In genomic region chr17:16488572-16488997, GRCh38 we compare ENCODE assay signal across 23 cellular contexts. TPM values are rescaled to one million over a fixed set of nuclear protein-coding genes. Genes with fewer than 3 reads are reported as not detected.
DNase-seq lines count a peak whose midpoint lies in the region; ATAC-seq, FAIRE-seq and TF ChIP-seq lines count a peak whose summit lies in the region.
"Had no signal": no experiment of that assay in that cellular context is flagged by ENCODE, and none has a peak within 500 bp of the region (broad histone marks: within the 10 kb centered on the region; RNA-seq: fewer than 3 reads in every experiment).

No MANE protein-coding gene starts in this region.

- H3K79me2 ChIP-seq in H9 (ENCODE audit: insufficient read depth, low read length) (no peaks in the 10 kb centered on the region; the same call in 1 of the 2 replicates), endothelial cell of umbilical vein (ENCODE audit: control insufficient read depth, insufficient read depth, low read length) (no peaks in the 10 kb centered on the region)

- no peak overlapping the region for H2BK20ac ChIP-seq in H9 (ENCODE audit: low read depth, low read length, poor library complexity, severe bottlenecking)

- H2BK120ac ChIP-seq in H9 (ENCODE audit: low read depth, low read length, poor library complexity, severe bottlenecking), result no peak overlapping the region

- CTCF ChIA-PET in RWPE1 (lab: Yijun Ruan, JAX), result no interaction called here
- CTCF ChIA-PET in endothelial cell of umbilical vein (lab: Charles Lee), result interaction anchor here (1.6 to 4.2 kb wide), 4 partner anchors 9 to 35 kb away, joined by 4 to 15 read pairs (median 10); no protein-coding TSS in a partner anchor

- DNase-seq in H9, result peak; percentile 51
- DNase-seq in RWPE1 (ENCODE audit: low spot score), result no peak
- DNase-seq in endothelial cell of umbilical vein (ENCODE audit: low read depth, low spot score), result peak; percentile 34
- DNase-seq in neural crest cell (ENCODE audit: low read depth, low spot score), result no peak
- no peak for DNase-seq in SHP77 treated with DMSO at 0.1 percent for 48 hours (lab: John Stamatoyannopoulos, UW)
- no peak for DNase-seq in NK-92 (lab: John Stamatoyannopoulos, UW; ENCODE audit: unreplicated experiment)
- no peak for DNase-seq in NK-92 treated with Interleukin-12 subunit alpha and Interleukin-12 subunit beta, amount 100 ng/mL, for 24 hours (lab: John Stamatoyannopoulos, UW)
- DNase-seq in upper lobe of right lung, result no peak
- DNase-seq: activated CD4-positive, alpha-beta T cell treated with anti-CD3 and anti-CD28 coated beads for 4 hours; activated CD8-positive, alpha-beta memory T cell treated with anti-CD3 and anti-CD28 coated beads, Interleukin-2, amount 50 U/mL, for 48 hours; activated naive CD4-positive, alpha-beta T cell treated with Interleukin-2 at 50 U/mL for 16 hours; kidney glomerular epithelial cell; NCI-H1105; NCI-H2171; NCI-H748 treated with DMSO at 0.1 percent for 48 hours; stimulated activated CD4-positive, alpha-beta T cell treated with anti-CD3 and anti-CD28 coated beads, Interleukin-1b, Interleukin-23, amount 100 ng/mL, for 48 hours; T-helper 2 cell had no signal

- H2BK12ac ChIP-seq in H9 (ENCODE audit: insufficient read length, low read depth, low read length), result no peak overlapping the region

- POLR2A ChIA-PET in RWPE1 (lab: Yijun Ruan, JAX; ENCODE audit: low non-redundant PET) (no interaction called here), endothelial cell of umbilical vein (lab: Charles Lee) (no interaction called here)

- no peak overlapping the region for H2BK15ac ChIP-seq in H9 (ENCODE audit: low read depth, low read length)

- TF ChIP-seq CTCF in H9 (conservative IDR thresholded peaks at IDR 0.05) (no peak), RWPE1 (conservative IDR thresholded peaks at IDR 0.05; ENCODE audit: low read depth) (no peak), endothelial cell of umbilical vein (IDR thresholded peaks at IDR 0.05; ENCODE audit: extremely low read depth in 1 of 2, insufficient read depth in 1 of 2, low read depth in 1 of 2, low read length in 2 of 2) (no peak), neural crest cell (conservative IDR thresholded peaks at IDR 0.05) (no peak), upper lobe of right lung (IDR thresholded peaks at IDR 0.05) (no peak)

- H3K4me3 Mint-ChIP-seq in H9 (no peak overlapping the region; a peak in 1 of 5 replicates), neural crest cell (peak overlapping the region; percentile 24)

- no peaks in the 10 kb centered on the region for H3K79me1 ChIP-seq in H9 (ENCODE audit: insufficient read depth, low read depth, low read length, poor library complexity, severe bottlenecking)

- H3K23me2 ChIP-seq in H9 (ENCODE audit: insufficient read length, low read depth, low read length, poor library complexity, severe bottlenecking), result peaks cover 12% of the 10 kb centered on the region

- no CpG with 5 or more reads among the region's 5 CpGs for WGBS in H9 (ENCODE audit: extremely low coverage, insufficient read length, low lambda C conversion rate)

- H3K9me3 ChIP-seq in H9 (ENCODE audit: control insufficient read depth, low read depth, low read length), result no peaks in the 10 kb centered on the region
- H3K9me3 ChIP-seq in endothelial cell of umbilical vein (replicated peaks; ENCODE audit: control insufficient read depth, insufficient read depth, low read length), result no peaks in the 10 kb centered on the region
- no peaks in the 10 kb centered on the region for H3K9me3 ChIP-seq in upper lobe of right lung
- H3K9me3 ChIP-seq: ascending aorta had no signal

- no peak for TF ChIP-seq POLR2A in endothelial cell of umbilical vein (IDR thresholded peaks at IDR 0.05; ENCODE audit: low read depth, low read length)

- dilution Hi-C loops in endothelial cell of umbilical vein (cut with MboI; ENCODE audit: extremely low pct_ligation_motif_present, low sequenced_read_pairs), result no loop called here

- no peak overlapping the region for H3K4me2 ChIP-seq in H9 (ENCODE audit: insufficient read depth, insufficient read length, low read length)
- H3K4me2 ChIP-seq in endothelial cell of umbilical vein (ENCODE audit: insufficient read depth, low read length), result no peak overlapping the region
- H3K4me2 ChIP-seq: KMS-11 had no signal

- no TSS peak for BruUV-seq in endothelial cell of umbilical vein (replicated peaks; lab: Mats Ljungman, UMichigan)

- H3K4me1 ChIP-seq in H9 (ENCODE audit: insufficient read depth, low read length), result peaks cover 16% of the 10 kb centered on the region; the same call in 1 of the 2 replicates
- peaks cover 41% of the 10 kb centered on the region for H3K4me1 ChIP-seq in endothelial cell of umbilical vein (ENCODE audit: control insufficient read depth, extremely low read depth, insufficient read depth, low read length)
- peaks cover 26% of the 10 kb centered on the region for H3K4me1 ChIP-seq in upper lobe of right lung

- no peak overlapping the region for H2AK5ac ChIP-seq in H9 (ENCODE audit: insufficient read length, low read length)

- H2AFZ ChIP-seq in H9 (ENCODE audit: low read length) (no peak overlapping the region), endothelial cell of umbilical vein (ENCODE audit: low read depth, low read length) (no peak overlapping the region)
- H2AFZ ChIP-seq: GM23248 had no signal

- H3K9me3 Mint-ChIP-seq in H9 (no peaks in the 10 kb centered on the region; a peak in 1 of 5 replicates), neural crest cell (no peaks in the 10 kb centered on the region)

- no peaks in the 10 kb centered on the region for H4K20me1 ChIP-seq in H9 (ENCODE audit: control insufficient read depth, insufficient read depth, insufficient read length)
- H4K20me1 ChIP-seq in endothelial cell of umbilical vein (replicated peaks; ENCODE audit: control insufficient read depth, extremely low read depth, insufficient read depth, low read length), result no peaks in the 10 kb centered on the region

- H3K9ac ChIP-seq in H9 (ENCODE audit: extremely low read depth, insufficient read length, low read length) (no peak overlapping the region), endothelial cell of umbilical vein (replicated peaks; ENCODE audit: extremely low read depth, insufficient read depth, low read length) (no peak overlapping the region)
- H3K9ac ChIP-seq: GM23248, KMS-11 had no signal

- H3K18ac ChIP-seq in H9 (ENCODE audit: insufficient read length, low read depth, low read length), result no peak overlapping the region

- H3K36me3 ChIP-seq in endothelial cell of umbilical vein (ENCODE audit: control insufficient read depth in 2 of 2, extremely low read depth in 1 of 2, insufficient read depth in 2 of 2, low read length in 2 of 2) (no peaks in the 10 kb centered on the region), upper lobe of right lung (no peaks in the 10 kb centered on the region)
- H3K36me3 ChIP-seq: ascending aorta had no signal

- no peak overlapping the region for H2BK5ac ChIP-seq in H9 (ENCODE audit: insufficient read length, low read length)

- no peak overlapping the region for H4K8ac ChIP-seq in H9 (replicated peaks; ENCODE audit: insufficient read length, low read depth, low read length)

- H3K23ac ChIP-seq in H9 (ENCODE audit: insufficient read length, low read depth, low read length), result no peak overlapping the region

- no peak overlapping the region for H3T11ph ChIP-seq in H9 (ENCODE audit: low read length)

- peak overlapping the region in 2 of 3 experiments; percentile 8 to 58; a peak in 2 of 7 replicates for H3K27ac Mint-ChIP-seq in H9
- H3K27ac Mint-ChIP-seq in neural crest cell (ENCODE audit: unreplicated experiment), result no peak overlapping the region

- H3K4ac ChIP-seq in H9 (ENCODE audit: low read depth, low read length), result no peak overlapping the region

- H3K4me3 ChIP-seq in endothelial cell of umbilical vein (replicated peaks in 1 of 3; ENCODE audit: insufficient read depth in 1 of 3, low read depth in 1 of 3, low read length in 3 of 3), result no peak overlapping the region
- H3K4me3 ChIP-seq in upper lobe of right lung, result no peak overlapping the region
- H3K4me3 ChIP-seq: ascending aorta, GM12878, GM23248 had no signal

- H3K9me1 ChIP-seq in endothelial cell of umbilical vein (replicated peaks; ENCODE audit: control insufficient read depth, extremely low read depth, insufficient read depth, low read length), result no peaks in the 10 kb centered on the region

- no peak overlapping the region for H3K27ac ChIP-seq in H9 (ENCODE audit: insufficient read length, low read depth, low read length)
- H3K27ac ChIP-seq in RWPE1, result peak overlapping the region; percentile 93
- no peak overlapping the region for H3K27ac ChIP-seq in endothelial cell of umbilical vein (ENCODE audit: insufficient read depth, low read depth, low read length)
- H3K27ac ChIP-seq in upper lobe of right lung, result no peak overlapping the region
- H3K27ac ChIP-seq: GM23248, KMS-11 had no signal

- H3K56ac ChIP-seq in H9 (ENCODE audit: insufficient read length, low read depth, low read length), result no peak overlapping the region

- H3K14ac ChIP-seq in H9 (ENCODE audit: insufficient read depth, low read length), result no peak overlapping the region

- H3K27me3 Mint-ChIP-seq in H9 (ENCODE audit: low read depth) (peaks cover 19% of the 10 kb centered on the region), neural crest cell (ENCODE audit: low read depth) (peaks cover 12% of the 10 kb centered on the region)

- ATAC-seq in upper lobe of right lung, result no peak
- ATAC-seq: esophagus mucosa, GM12878, Right ventricle myocardium inferior had no signal

- H3K4me1 Mint-ChIP-seq in H9, result peaks cover 74 to 84% of the 10 kb centered on the region in 2 experiments
- H3K4me1 Mint-ChIP-seq in neural crest cell, result peaks cover 62% of the 10 kb centered on the region

- intact Hi-C loops in endothelial cell of umbilical vein (cut with micrococcal nuclease) (no loop called here), upper lobe of right lung (cut with DNase I) (no loop called here)

- H4K5ac ChIP-seq in H9 (ENCODE audit: insufficient read length, low read depth, low read length), result no peak overlapping the region

- H3K36me3 Mint-ChIP-seq in H9 (ENCODE audit: insufficient read depth in 1 of 3, low read depth in 3 of 3) (no peaks in the 10 kb centered on the region; a peak in 3 of 7 replicates), neural crest cell (ENCODE audit: low read depth) (no peaks in the 10 kb centered on the region)

- no peak for FAIRE-seq in endothelial cell of umbilical vein (lab: Jason Lieb, UNC)
- FAIRE-seq: GM12878 had no signal

- no peak overlapping the region for H4K91ac ChIP-seq in H9 (ENCODE audit: insufficient read length, low read depth, low read length)

- H3K27me3 ChIP-seq in H9 (ENCODE audit: insufficient read depth, low read length) (no peaks in the 10 kb centered on the region), endothelial cell of umbilical vein (ENCODE audit: control insufficient read depth in 2 of 2, insufficient read depth in 2 of 2, low read length in 2 of 2) (peaks cover 2 to 18% of the 10 kb centered on the region in 2 experiments), upper lobe of right lung (no peaks in the 10 kb centered on the region)
- H3K27me3 ChIP-seq: ascending aorta had no signal

RNA-seq across cellular contexts. Expression of gene LRRC75A, which starts 3.4 kb away (rescaled TPM):
- total RNA-seq in H9 (2021) (9.4 and 10.1 TPM in 2 replicates), endothelial cell of umbilical vein (2.9 and 3.7 TPM in 2 replicates), neural crest cell (5.6 and 7.2 TPM in 2 replicates), upper lobe of right lung (2.5 TPM)
- polyA plus RNA-seq in endothelial cell of umbilical vein, result 6.1 and 8.1 TPM in 2 replicates
- polyA plus RNA-seq in endothelial cell of umbilical vein (2011; cell fraction: cytosol; rRNA removed), result 4.3 and 5.4 TPM in 2 replicates
- 5.9 and 6.9 TPM in 2 replicates for polyA plus RNA-seq in endothelial cell of umbilical vein (2011; cell fraction: nucleus; rRNA removed)
- 1.5 and 3.1 TPM in 2 replicates for polyA plus RNA-seq in endothelial cell of umbilical vein (2012)
- polyA minus RNA-seq in endothelial cell of umbilical vein, result 4.6 and 5.7 TPM in 2 replicates
- polyA minus RNA-seq in endothelial cell of umbilical vein (2011; cell fraction: cytosol; rRNA and poly(A)+ RNA removed), result 0.92 TPM
- polyA minus RNA-seq in endothelial cell of umbilical vein (2011; cell fraction: nucleus; rRNA and poly(A)+ RNA removed), result 3.8 and 7.3 TPM in 2 replicates

Comparison
In these comparisons a context has a peak if more than half of its experiments do, and no peak if none do; other contexts are left out.
1. DNase-seq: peak in H9 (single experiment) and endothelial cell of umbilical vein (single experiment); none in RWPE1 (single experiment), neural crest cell (single experiment), SHP77 treated with DMSO at 0.1 percent for 48 hours (single experiment), NK-92 (single experiment), NK-92 treated with Interleukin-12 subunit alpha and Interleukin-12 subunit beta, amount 100 ng/mL, for 24 hours (single experiment) and upper lobe of right lung (single experiment).